24 cellular contexts compared by ENCODE assay signal in the genomic region with DNA sequence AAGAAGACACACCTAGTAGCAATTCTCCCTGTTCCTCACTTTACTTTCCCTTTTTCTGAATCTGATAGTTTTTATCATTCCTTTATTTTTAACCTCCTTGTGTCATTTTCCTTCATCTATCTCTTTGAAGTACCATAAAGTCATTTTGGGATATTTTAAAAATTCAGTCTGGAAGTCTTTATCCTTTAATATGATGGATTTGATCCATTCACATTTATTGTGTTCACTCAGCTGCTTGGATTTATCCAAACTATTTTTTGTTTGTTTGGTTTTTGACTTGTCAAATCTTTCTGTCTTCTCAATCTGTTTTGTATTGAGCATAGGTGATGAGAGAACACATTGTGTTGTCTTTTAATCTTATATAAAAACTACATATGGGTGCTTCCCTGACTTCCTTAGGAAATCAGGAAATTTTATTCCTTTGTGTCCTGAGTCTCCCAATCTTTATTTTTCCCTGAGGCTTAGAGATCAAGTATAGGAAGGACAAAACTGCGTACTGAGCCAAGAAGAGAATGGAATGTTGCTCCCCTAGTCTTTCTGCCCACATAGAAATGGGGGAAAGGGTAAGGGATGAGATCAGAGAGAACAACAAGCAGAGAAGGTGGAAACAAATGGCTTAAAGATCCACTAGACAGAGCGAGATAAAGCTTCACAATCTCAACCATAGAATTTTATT.
"Had no signal": no experiment of that assay in that cellular context is flagged by ENCODE, and none has a peak within 500 bp of the region (broad histone marks: within the 10 kb centered on the region; RNA-seq: fewer than 3 reads in every experiment).

No MANE protein-coding gene starts in this region.

- ATAC-seq: natural killer cell; psoas muscle; right cardiac atrium; right lobe of liver; stimulated activated effector memory CD8-positive, alpha-beta T cell treated with anti-CD3 and anti-CD28 coated beads, Interleukin-12 subunit alpha, Interleukin-12 subunit beta, amount 100 ng/mL, for 72 hours; stimulated activated naive B cell treated with anti-CD40 and anti-IgM and Interleukin-4, amounts not matched to agents 10 μg/mL and 1 μg/mL and 100 μg/mL, for 72 hours; upper lobe of right lung had no signal

- H3K27ac ChIP-seq: neural progenitor cell, ovary, parathyroid adenoma, psoas muscle, right lobe of liver, sigmoid colon, stomach, thoracic aorta, thyroid gland, tibial nerve, upper lobe of right lung, uterus had no signal

- H3K36me3 ChIP-seq: neural progenitor cell, ovary, right lobe of liver, sigmoid colon, stomach, thoracic aorta, thyroid gland, tibial nerve, upper lobe of right lung, uterus had no signal

- H3K9me3 ChIP-seq: ovary, right lobe of liver, thyroid gland had no signal

- H2AFZ ChIP-seq: neural progenitor cell, parathyroid adenoma had no signal

- H3K4me1 ChIP-seq: neural progenitor cell, parathyroid adenoma, psoas muscle, right lobe of liver, sigmoid colon, uterus had no signal

- H3K4me2 ChIP-seq: neural progenitor cell had no signal

- H3K27me3 ChIP-seq: neural progenitor cell, ovary, right lobe of liver, sigmoid colon, stomach, thyroid gland, tibial nerve, upper lobe of right lung, uterus had no signal

- H3K79me2 ChIP-seq: parathyroid adenoma had no signal

- H3K4me3 ChIP-seq: neural progenitor cell, ovary, psoas muscle, right lobe of liver, sigmoid colon, stomach, thoracic aorta, thyroid gland, tibial nerve, upper lobe of right lung, uterus had no signal

- DNase-seq: natural killer cell; occipital lobe; ovary; posterior cingulate gyrus; psoas muscle; right cardiac atrium; right lobe of liver; sigmoid colon; small intestine; stimulated activated CD4-positive, alpha-beta T cell treated with anti-CD3 and anti-CD28 coated beads, Interleukin-15, amount 100 ng/mL, for 24 hours; stimulated activated CD4-positive, alpha-beta T cell treated with anti-CD3 and anti-CD28 coated beads, Interleukin-2, amount 100 ng/mL, for 24 hours; stimulated activated CD4-positive, alpha-beta T cell treated with anti-CD3 and anti-CD28 coated beads, Interleukin-2, amount 100 ng/mL, for 48 hours; stimulated activated CD4-positive, alpha-beta T cell treated with anti-CD3 and anti-CD28 coated beads, Interleukin-4, amount 100 ng/mL, for 24 hours; stimulated activated naive B cell treated with anti-CD40 and anti-IgM and Interleukin-4, amounts not matched to agents 10 μg/mL and 1 μg/mL and 100 μg/mL, for 72 hours; stimulated activated naive CD4-positive, alpha-beta T cell treated with Interleukin-2 at 50 U/mL for 16 hours; stomach; thyroid gland; upper lobe of right lung; uterus had no signal

- H3K9ac ChIP-seq: neural progenitor cell, parathyroid adenoma had no signal
